19 cellular contexts compared by ENCODE assay signal in the genomic region with DNA sequence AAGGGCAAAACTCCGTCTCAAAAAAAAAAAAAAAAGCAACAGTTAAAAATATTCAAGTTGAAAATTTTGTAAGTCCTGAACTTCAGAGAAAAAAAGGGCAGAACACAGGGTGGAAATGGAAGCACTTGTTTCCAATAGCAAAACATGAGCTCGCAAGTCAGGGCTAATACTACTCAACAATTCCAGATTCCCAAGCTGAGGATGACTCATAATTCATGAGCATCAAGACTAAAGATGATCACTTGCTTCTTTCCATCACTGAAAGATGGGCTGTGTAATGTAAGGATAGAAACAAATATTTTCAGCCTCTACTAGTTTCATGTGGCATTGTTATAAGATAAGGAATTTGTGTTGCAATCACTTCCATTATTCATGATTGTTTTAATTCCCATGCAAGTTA. TPM values are rescaled to one million over a fixed set of nuclear protein-coding genes. Genes with fewer than 3 reads are reported as not detected.
A peak's percentile ranks its signal among the peaks of the same experiment; 100 is the strongest.
DNase-seq lines count a peak whose midpoint lies in the region; ATAC-seq and TF ChIP-seq lines count a peak whose summit lies in the region.
"Had no signal": no experiment of that assay in that cellular context is flagged by ENCODE, and none has a peak within 500 bp of the region (broad histone marks: within the 10 kb centered on the region; RNA-seq: fewer than 3 reads in every experiment).

No MANE protein-coding gene starts in this region.

- H2AFZ ChIP-seq in mammary epithelial cell (ENCODE audit: low read depth, low read length) = no peak overlapping the region

- CTCF ChIA-PET in mammary epithelial cell (lab: Charles Lee; ENCODE audit: low non-redundant PET) = interaction anchor here (0.7 kb wide), 1 partner anchor 780 kb away, joined by 8 read pairs; no protein-coding TSS in a partner anchor
- CTCF ChIA-PET in CD8-positive, alpha-beta memory T cell (lab: Charles Lee) = no interaction called here

- H3K9me3 ChIP-seq in mammary epithelial cell (replicated peaks; ENCODE audit: insufficient read depth, low read length) (no peaks in the 10 kb centered on the region), breast epithelium (no peaks in the 10 kb centered on the region), suprapubic skin (no peaks in the 10 kb centered on the region)
- no peaks in the 10 kb centered on the region for H3K9me3 ChIP-seq in CD8-positive, alpha-beta memory T cell (ENCODE audit: low read length)
- H3K9me3 ChIP-seq: HAP-1 had no signal

- H3K27ac ChIP-seq in mammary epithelial cell (ENCODE audit: insufficient read depth, low read depth, low read length) = no peak overlapping the region
- no peak overlapping the region for H3K27ac ChIP-seq in breast epithelium
- H3K27ac ChIP-seq in CD8-positive, alpha-beta memory T cell (ENCODE audit: low read depth, low read length) = no peak overlapping the region
- H3K27ac ChIP-seq in suprapubic skin = no peak overlapping the region
- H3K27ac ChIP-seq: SK-N-MC had no signal

- peak; percentile 97 for ATAC-seq in SK-N-SH treated with all-trans-retinoic acid at 6 μM for 48 hours

- H3K9me3 Mint-ChIP-seq in CD8-positive, alpha-beta memory T cell = peaks cover 0 to 2% (median 0%) of the 10 kb centered on the region in 5 donors

- no peak overlapping the region for H3K27ac Mint-ChIP-seq in CD8-positive, alpha-beta memory T cell
- H3K27ac Mint-ChIP-seq: CD4-positive, alpha-beta memory T cell had no signal

- H3K4me2 ChIP-seq in mammary epithelial cell (ENCODE audit: insufficient read depth, low read depth, low read length) = no peak overlapping the region

- TF ChIP-seq EP300 in suprapubic skin (IDR thresholded peaks at IDR 0.05) = no peak

- H3K4me3 Mint-ChIP-seq in CD8-positive, alpha-beta memory T cell = no peak overlapping the region
- H3K4me3 Mint-ChIP-seq: CD4-positive, alpha-beta memory T cell had no signal

- no peak for TF ChIP-seq CTCF in mammary epithelial cell (conservative IDR thresholded peaks at IDR 0.05 in 1 of 2, IDR thresholded peaks at IDR 0.05 in 1 of 2; ENCODE audit: extremely low read depth in 1 of 2, insufficient read depth in 1 of 2, low read depth in 1 of 2, low read length in 2 of 2)
- TF ChIP-seq CTCF in breast epithelium (IDR thresholded peaks at IDR 0.05) = no peak
- TF ChIP-seq CTCF in suprapubic skin (IDR thresholded peaks at IDR 0.05) = no peak

- H3K79me2 ChIP-seq in mammary epithelial cell (ENCODE audit: insufficient read depth, low read length) = no peaks in the 10 kb centered on the region

- H3K27me3 Mint-ChIP-seq in CD8-positive, alpha-beta memory T cell = peaks cover 14 to 26% of the 10 kb centered on the region in 2 donors

- no peak for TF ChIP-seq POLR2A in breast epithelium (IDR thresholded peaks at IDR 0.05)
- no peak for TF ChIP-seq POLR2A in suprapubic skin (IDR thresholded peaks at IDR 0.05)

- BruUV-seq in mammary epithelial cell (replicated peaks; lab: Mats Ljungman, UMichigan) = no TSS peak

- peak; percentile 61 for DNase-seq in mammary epithelial cell
- no peak for DNase-seq in breast epithelium (ENCODE audit: low spot score in 2 of 2)
- DNase-seq in fibroblast of peridontal ligament (ENCODE audit: extremely low read depth) = peak; percentile 29
- DNase-seq in H4 (ENCODE audit: low spot score) = no peak
- DNase-seq in CD8-positive, alpha-beta memory T cell = no peak
- no peak for DNase-seq in HPDE6-E6E7 (ENCODE audit: extremely low spot score)
- DNase-seq in suprapubic skin (ENCODE audit: low spot score in 2 of 2) = no peak
- DNase-seq: 8988T; CD4-positive, alpha-beta memory T cell; DND-41; KBM-7; NCI-H1436; NCI-H2029 treated with DMSO at 0.1 percent for 48 hours; NCI-H510A treated with DMSO at 0.1 percent for 48 hours; Right ventricle myocardium superior had no signal

- no peaks in the 10 kb centered on the region for H3K4me1 Mint-ChIP-seq in CD8-positive, alpha-beta memory T cell
- H3K4me1 Mint-ChIP-seq: CD4-positive, alpha-beta memory T cell had no signal

- dilution Hi-C loops in mammary epithelial cell (cut with HindIII; ENCODE audit: low sequenced_read_pairs) = no loop called here

- no peaks in the 10 kb centered on the region for H4K20me1 ChIP-seq in mammary epithelial cell (ENCODE audit: insufficient read depth, low read length)

- no peaks in the 10 kb centered on the region for H3K36me3 Mint-ChIP-seq in CD8-positive, alpha-beta memory T cell
- H3K36me3 Mint-ChIP-seq: CD4-positive, alpha-beta memory T cell had no signal

- POLR2A ChIA-PET in CD8-positive, alpha-beta memory T cell (lab: Charles Lee) = no interaction called here

- H3K27me3 ChIP-seq in mammary epithelial cell (ENCODE audit: insufficient read depth, low read length) (no peaks in the 10 kb centered on the region), breast epithelium (no peaks in the 10 kb centered on the region), suprapubic skin (no peaks in the 10 kb centered on the region)
- no peaks in the 10 kb centered on the region for H3K27me3 ChIP-seq in CD8-positive, alpha-beta memory T cell (ENCODE audit: insufficient read depth, low read length, poor library complexity, severe bottlenecking)

- H3K9ac ChIP-seq in mammary epithelial cell (ENCODE audit: insufficient read depth, low read length) = no peak overlapping the region

- H3K4me3 ChIP-seq in mammary epithelial cell (replicated peaks in 1 of 3; ENCODE audit: insufficient read depth in 1 of 3, low read depth in 2 of 3, low read length in 3 of 3) (no peak overlapping the region), breast epithelium (no peak overlapping the region), suprapubic skin (no peak overlapping the region)
- no peak overlapping the region for H3K4me3 ChIP-seq in CD8-positive, alpha-beta memory T cell (ENCODE audit: low read length)
- H3K4me3 ChIP-seq: HAP-1, SK-N-MC had no signal

- H3K36me3 ChIP-seq in mammary epithelial cell (ENCODE audit: insufficient read depth, low read length) (no peaks in the 10 kb centered on the region), breast epithelium (no peaks in the 10 kb centered on the region), suprapubic skin (no peaks in the 10 kb centered on the region)
- H3K36me3 ChIP-seq in CD8-positive, alpha-beta memory T cell (ENCODE audit: insufficient read depth, low read length) = no peaks in the 10 kb centered on the region
- H3K36me3 ChIP-seq: HAP-1 had no signal

- no peaks in the 10 kb centered on the region for H3K4me1 ChIP-seq in mammary epithelial cell (ENCODE audit: insufficient read depth, low read length)
- no peaks in the 10 kb centered on the region for H3K4me1 ChIP-seq in breast epithelium
- no peaks in the 10 kb centered on the region for H3K4me1 ChIP-seq in CD8-positive, alpha-beta memory T cell (ENCODE audit: insufficient read depth, low read length)
- no peaks in the 10 kb centered on the region for H3K4me1 ChIP-seq in suprapubic skin
- H3K4me1 ChIP-seq: HAP-1 had no signal

- 100% methylated on average over 1 of the region's 2 CpGs for WGBS in mammary epithelial cell (ENCODE audit: low coverage, missing lambda C conversion rate)
- 78% methylated on average over 2 of the region's 2 CpGs for WGBS in suprapubic skin

- in situ Hi-C loops in mammary epithelial cell (cut with MboI; ENCODE audit: low sequenced_read_pairs in 2 of 2) = loop anchor here in 1 of 2 donors (25.0 kb wide), 1 partner anchor 285 kb away; no protein-coding TSS in a partner anchor

- intact Hi-C loops in mammary epithelial cell (cut with micrococcal nuclease) (no loop called here), breast epithelium (cut with DNase I; ENCODE audit: low total_unique reads) (no loop called here)

TF ChIP-seq in SK-N-SH treated with all-trans-retinoic acid at 6 μM for 48 hours, 23 proteins besides CTCF, POLR2A, EP300 and RAD21 (continues in another document):
- TF ChIP-seq PATZ1 (CRISPR knock-in tag; IDR thresholded peaks at IDR 0.05; ENCODE audit: borderline replicate concordance) = no peak
- TF ChIP-seq GLIS3 (CRISPR knock-in tag; IDR thresholded peaks at IDR 0.05) = no peak
- TF ChIP-seq RARB (CRISPR knock-in tag; IDR thresholded peaks at IDR 0.05) = no peak
- TF ChIP-seq BACH2 (CRISPR knock-in tag; IDR thresholded peaks at IDR 0.05; ENCODE audit: borderline replicate concordance) = no peak
- TF ChIP-seq CSDC2 (CRISPR knock-in tag; IDR thresholded peaks at IDR 0.05) = no peak
- TF ChIP-seq ESRRG (CRISPR knock-in tag; IDR thresholded peaks at IDR 0.05) = no peak
- TF ChIP-seq ZFP3 (CRISPR knock-in tag; IDR thresholded peaks at IDR 0.05) = no peak
- TF ChIP-seq ZNF8 (CRISPR knock-in tag; IDR thresholded peaks at IDR 0.05) = no peak
- no peak for TF ChIP-seq ZNF70 (CRISPR knock-in tag; IDR thresholded peaks at IDR 0.05)
- TF ChIP-seq, protein P1, sequence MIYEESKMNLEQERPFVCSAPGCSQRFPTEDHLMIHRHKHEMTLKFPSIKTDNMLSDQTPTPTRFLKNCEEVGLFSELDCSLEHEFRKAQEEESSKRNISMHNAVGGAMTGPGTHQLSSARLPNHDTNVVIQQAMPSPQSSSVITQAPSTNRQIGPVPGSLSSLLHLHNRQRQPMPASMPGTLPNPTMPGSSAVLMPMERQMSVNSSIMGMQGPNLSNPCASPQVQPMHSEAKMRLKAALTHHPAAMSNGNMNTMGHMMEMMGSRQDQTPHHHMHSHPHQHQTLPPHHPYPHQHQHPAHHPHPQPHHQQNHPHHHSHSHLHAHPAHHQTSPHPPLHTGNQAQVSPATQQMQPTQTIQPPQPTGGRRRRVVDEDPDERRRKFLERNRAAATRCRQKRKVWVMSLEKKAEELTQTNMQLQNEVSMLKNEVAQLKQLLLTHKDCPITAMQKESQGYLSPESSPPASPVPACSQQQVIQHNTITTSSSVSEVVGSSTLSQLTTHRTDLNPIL (CRISPR knock-in tag; IDR thresholded peaks at IDR 0.05; ENCODE audit: low read depth) = no peak

RNA-seq across cellular contexts. Expression of gene FST, which starts 33.5 kb away (rescaled TPM):
- total RNA-seq in mammary epithelial cell = 100 to 1,000 TPM; 185 to 488 TPM
- 324 TPM for polyA plus RNA-seq in mammary epithelial cell
- 312 TPM for polyA minus RNA-seq in mammary epithelial cell
- 10 to 100 TPM in 1 of 3 donors, 1 to 10 TPM in 2; 6.2 to 23.0 (median 7.6) TPM for total RNA-seq in breast epithelium
- total RNA-seq in H4 (2014; rRNA removed; shearing (Covaris generic)) = 13.6 and 16.7 TPM in 2 replicates
- under 1 TPM in 1 of 2 experiments, not detected in 1; 0.13 TPM for total RNA-seq in CD8-positive, alpha-beta memory T cell
- not detected for polyA plus RNA-seq in CD8-positive, alpha-beta memory T cell
- total RNA-seq in suprapubic skin = 10 to 100 TPM in 1 of 4 donors, 1 to 10 TPM in 3; 6.0 to 26.4 (median 6.6) TPM
- total RNA-seq: T-helper 1 cell treated with Interleukin-12 subunit alpha and Interleukin-12 subunit beta and Interleukin-4 antibody, amounts not matched to agents 30 ng/mL and 1 ng/mL, for 36 hours had no signal

Comparison
In these comparisons a context has a peak if more than half of its experiments do, and no peak if none do; other contexts are left out.
1. DNase-seq: peak in mammary epithelial cell (single experiment) and fibroblast of peridontal ligament (single experiment); none in breast epithelium (0 of 2), H4 (single experiment), CD8-positive, alpha-beta memory T cell (0 of 5), HPDE6-E6E7 (single experiment) and suprapubic skin (0 of 2).
2. RNA of gene FST, which starts 33.5 kb away (total RNA-seq): 185 to 488 TPM in mammary epithelial cell; 13.6 to 16.7 TPM in H4, 6.2 to 23.0 TPM in breast epithelium, 6.0 to 26.4 TPM in suprapubic skin and 0.13 TPM in CD8-positive, alpha-beta memory T cell; every median in the first group is over 4 times any median in the second.